ENCODE assay signal across 8 cellular contexts in the genomic region with DNA sequence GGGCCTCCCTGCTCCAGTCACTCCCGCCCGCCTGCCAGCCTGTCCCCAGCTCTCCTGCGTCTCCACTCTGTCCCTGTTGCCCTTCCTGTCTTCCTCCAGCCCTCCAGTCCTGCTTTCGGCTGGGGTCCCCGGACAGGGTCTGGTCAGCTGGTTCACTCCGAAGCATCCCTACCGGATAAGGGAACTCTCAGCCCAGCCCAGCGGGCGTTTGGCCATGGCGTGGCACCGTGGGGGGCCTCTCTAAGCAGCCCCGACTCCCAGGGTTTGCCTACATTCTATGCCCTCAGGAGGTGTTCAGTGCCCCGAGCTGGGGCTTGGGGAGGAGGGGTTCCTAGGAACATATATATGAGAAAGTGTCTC.
DNase-seq lines count a peak whose midpoint lies in the region; ATAC-seq and TF ChIP-seq lines count a peak whose summit lies in the region.

No MANE protein-coding gene starts in this region.

- no peaks in the 10 kb centered on the region for H3K27me3 ChIP-seq in GM23248 (replicated peaks; ENCODE audit: insufficient read depth)
- H3K27me3 ChIP-seq in iPS-20b (ENCODE audit: insufficient read depth, low read length): no peaks in the 10 kb centered on the region
- no peaks in the 10 kb centered on the region for H3K27me3 ChIP-seq in skeletal muscle tissue (ENCODE audit: control insufficient read depth in 3 of 3, insufficient read depth in 3 of 3, low read length in 3 of 3)

- peak overlapping the region; percentile 66 for H3K4me3 ChIP-seq in GM23248
- peak overlapping the region; percentile 31 for H3K4me3 ChIP-seq in astrocyte of the spinal cord (ENCODE audit: low read depth, low read length)
- peak overlapping the region; percentile 54; the same call in 1 of the 2 replicates for H3K4me3 ChIP-seq in iPS-20b (ENCODE audit: low read length)
- H3K4me3 ChIP-seq in skeletal muscle tissue (ENCODE audit: low read length in 3 of 3): peak overlapping the region; percentile 64 to 75 (median 67)

- no peak for TF ChIP-seq CTCF in astrocyte of the spinal cord (IDR thresholded peaks at IDR 0.05; ENCODE audit: low read depth, low read length)

- peaks cover 22% of the 10 kb centered on the region for H3F3A ChIP-seq in GM23248 (ENCODE audit: insufficient read depth)

- peak overlapping the region; percentile 64 for H3K27ac ChIP-seq in GM23248
- H3K27ac ChIP-seq in iPS-20b (ENCODE audit: low read length): no peak overlapping the region
- no peak overlapping the region for H3K27ac ChIP-seq in skeletal muscle tissue (ENCODE audit: low read depth, low read length)

- H3K9ac ChIP-seq in GM23248 (peak overlapping the region; percentile 79), iPS-20b (ENCODE audit: low read depth, low read length) (no peak overlapping the region; the same call in 1 of the 2 replicates), skeletal muscle tissue (ENCODE audit: low read depth in 1 of 3, low read length in 3 of 3) (peak overlapping the region; percentile 71 to 86 (median 82))

- WGBS in GM23248 (ENCODE audit: low coverage in 1 of 2, low lambda C conversion rate in 2 of 2, missing lambda C conversion rate in 2 of 2), 2 experiments: 3 to 4% methylated on average over 13 of the region's 13 CpGs

- H3K36me3 ChIP-seq in GM23248 (ENCODE audit: low read depth) (no peaks in the 10 kb centered on the region), iPS-20b (ENCODE audit: insufficient read depth, low read depth, low read length) (no peaks in the 10 kb centered on the region), skeletal muscle tissue (ENCODE audit: control insufficient read depth in 3 of 3, insufficient read depth in 3 of 3, low read length in 3 of 3) (no peaks in the 10 kb centered on the region)

- in situ Hi-C loops in GM23248 (cut with MboI): loop anchor here (10.0 kb wide), 1 partner anchor 249 kb away; the partner anchor contains the start of gene ZFP36L2
- in situ Hi-C loops in astrocyte of the spinal cord (cut with HindIII; ENCODE audit: low sequenced_read_pairs): no loop called here

- no peaks in the 10 kb centered on the region for H4K20me1 ChIP-seq in GM23248 (ENCODE audit: insufficient read depth)

- no peaks in the 10 kb centered on the region for H3K9me2 ChIP-seq in GM23248 (ENCODE audit: insufficient read depth)

- H3K4me2 ChIP-seq in GM23248 (ENCODE audit: unreplicated experiment): peak overlapping the region; percentile 69

- ATAC-seq in HG03108 (IDR thresholded peaks at IDR 0.05; ENCODE audit: unreplicated experiment): no peak

- peak; percentile 35 for DNase-seq in GM23248
- no peak for DNase-seq in astrocyte of the spinal cord (ENCODE audit: low read depth, low spot score)
- no peak for DNase-seq in NOMO-1 treated with dmso at 0.1 percent for 144 hours (lab: John Stamatoyannopoulos, UW; ENCODE audit: unreplicated experiment)
- no peak for DNase-seq in activated CD4-positive, CD25-positive, alpha-beta regulatory T cell treated with anti-CD3 and anti-CD28 coated beads, Interleukin-2, amount 50 U/mL, for 72 hours
- no peak for DNase-seq in HK-2 (ENCODE audit: unreplicated experiment)

- H3K4me1 ChIP-seq in GM23248 (ENCODE audit: insufficient read depth) (peaks cover 39% of the 10 kb centered on the region), iPS-20b (ENCODE audit: insufficient read depth, low read length) (no peaks in the 10 kb centered on the region; the same call in 1 of the 2 replicates), skeletal muscle tissue (ENCODE audit: control insufficient read depth in 3 of 3, insufficient read depth in 3 of 3, low read length in 3 of 3) (peaks cover 12 to 18% (median 15%) of the 10 kb centered on the region in 3 donors)

- no peaks in the 10 kb centered on the region for H3K9me3 ChIP-seq in GM23248 (ENCODE audit: low read depth)
- H3K9me3 ChIP-seq in iPS-20b (ENCODE audit: insufficient read depth, low read depth, low read length): no peaks in the 10 kb centered on the region; the same call in 1 of the 2 replicates
- H3K9me3 ChIP-seq in skeletal muscle tissue (ENCODE audit: control insufficient read depth in 3 of 3, low read length in 3 of 3): no peaks in the 10 kb centered on the region

- H3K79me2 ChIP-seq in GM23248 (ENCODE audit: insufficient read depth): no peaks in the 10 kb centered on the region

- H2AFZ ChIP-seq in GM23248: peak overlapping the region; percentile 93
